Comparison of ENCODE assay signal across 8 cellular contexts in the genomic region with DNA sequence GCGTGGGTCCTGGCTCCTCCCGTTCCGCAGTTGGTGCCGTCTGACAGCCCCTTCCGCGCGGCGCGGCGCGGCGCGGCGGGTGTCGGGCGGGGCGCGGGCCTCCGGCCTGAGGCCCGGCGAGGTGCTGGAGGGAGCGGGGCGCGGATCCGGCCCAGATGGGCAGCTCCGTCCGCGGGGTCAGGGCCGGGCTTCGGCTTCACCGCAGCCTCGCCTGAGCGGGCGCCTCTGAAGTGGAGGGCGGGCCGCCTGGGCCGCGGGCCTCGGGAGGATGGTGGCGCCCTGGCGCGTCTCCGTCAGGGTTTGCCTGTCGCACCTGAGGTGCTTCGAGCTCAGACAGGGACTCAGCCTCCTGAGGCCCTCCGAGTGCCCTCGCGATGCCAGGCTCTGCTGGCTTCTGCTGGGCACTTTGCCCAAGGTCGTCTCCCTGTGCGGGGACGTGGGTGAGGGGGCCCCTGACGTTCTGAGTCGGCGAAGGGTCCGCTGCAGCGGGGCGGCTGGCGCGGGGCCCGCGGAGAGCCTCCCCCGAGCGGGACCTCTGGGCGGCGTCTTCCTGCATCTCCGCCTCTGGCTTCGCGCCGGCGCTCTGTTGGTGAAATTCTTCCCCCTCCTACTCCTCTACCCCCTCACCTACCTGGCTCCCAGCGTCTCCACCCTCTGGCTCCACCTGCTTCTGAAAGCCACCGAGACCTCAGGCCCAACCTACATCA. TPM values are rescaled to one million over a fixed set of nuclear protein-coding genes. Genes with fewer than 3 reads are reported as not detected.
DNase-seq lines count a peak whose midpoint lies in the region; ATAC-seq and TF ChIP-seq lines count a peak whose summit lies in the region.

No MANE protein-coding gene starts in this region.

- H3K4me3 ChIP-seq in WI38 (ENCODE audit: low read depth, low read length) (peak overlapping the region; percentile 67), right lobe of liver (peak overlapping the region; percentile 54 to 78 (median 76))

- no peaks in the 10 kb centered on the region for H3K36me3 ChIP-seq in right lobe of liver

- peak; percentile 37 for ATAC-seq in GM21447 (IDR thresholded peaks at IDR 0.05; ENCODE audit: unreplicated experiment)
- peak; percentile 54 to 64 (median 61) for ATAC-seq in right lobe of liver

- peaks cover 0 to 10% (median 0%) of the 10 kb centered on the region in 4 donors for H3K4me1 ChIP-seq in right lobe of liver

- TF ChIP-seq POLR2A in right lobe of liver (IDR thresholded peaks at IDR 0.05), result peak; percentile 46

- H3K27me3 ChIP-seq in right lobe of liver, result no peaks in the 10 kb centered on the region

- TF ChIP-seq CTCF in WI38 (IDR thresholded peaks at IDR 0.05; ENCODE audit: low read depth, low read length), result no peak
- TF ChIP-seq CTCF in right lobe of liver (IDR thresholded peaks at IDR 0.05), result no peak

- DNase-seq in DMS79 treated with DMSO at 0.1 percent for 48 hours (lab: John Stamatoyannopoulos, UW), result peak; percentile 55
- peak; percentile 64 for DNase-seq in KBM-7
- DNase-seq in central memory CD4-positive, alpha-beta T cell, result peak; percentile 67
- peak; percentile 57 to 68 (median 62) for DNase-seq in right lobe of liver
- DNase-seq in stimulated activated CD4-positive, alpha-beta T cell treated with anti-CD3 and anti-CD28 coated beads, Interleukin-4, amount 100 ng/mL, for 48 hours (ENCODE audit: low read depth in 2 of 2), result peak; percentile 27 to 44
- DNase-seq in amniotic stem cell (lab: John Stamatoyannopoulos, UW), result no peak

- H3K9me3 ChIP-seq in right lobe of liver, result no peaks in the 10 kb centered on the region

- H3K27ac ChIP-seq in right lobe of liver, result peak overlapping the region in 2 of 3 donors; percentile 40 to 72

- in situ Hi-C loops in KBM-7 (cut with MboI; ENCODE audit: low pct_unique_long_range_greater_than_20kb, low sequenced_read_pairs), result no loop called here

- intact Hi-C loops in right lobe of liver (cut with DNase I), result no loop called here

- WGBS in right lobe of liver (ENCODE audit: insufficient coverage, low coverage, low lambda C conversion rate, missing lambda C conversion rate), result 0% methylated on average over 14 of the region's 72 CpGs

RNA-seq across cellular contexts. Expression of gene ADCK2, which starts 0.5 kb away (rescaled TPM):
- total RNA-seq in right lobe of liver, result 10 to 100 TPM in 3 of 6 experiments, 1 to 10 TPM in 3; 7.8 to 13.9 (median 10.2) TPM

RNA-seq across cellular contexts. Expression of gene NDUFB2, which starts 23.3 kb away (rescaled TPM):
- 100 to 1,000 TPM; 114 to 235 (median 134) TPM for total RNA-seq in right lobe of liver

RNA-seq across cellular contexts. Expression of gene DENND2A, which starts 32.6 kb away (rescaled TPM):
- total RNA-seq in right lobe of liver, result 1 to 10 TPM; 1.4 to 3.6 (median 2.4) TPM
